In genomic region chr20:57450419-57450818, GRCh38 we compare ENCODE assay signal across 8 cellular contexts. TPM values are rescaled to one million over a fixed set of nuclear protein-coding genes. Genes with fewer than 3 reads are reported as not detected.
DNase-seq lines count a peak whose midpoint lies in the region; ATAC-seq, FAIRE-seq and TF ChIP-seq lines count a peak whose summit lies in the region.

No MANE protein-coding gene starts in this region.

- H3K4me1 ChIP-seq in GM12878 (ENCODE audit: control insufficient read depth, insufficient read depth, low read length) (peaks cover 27% of the 10 kb centered on the region), pancreas (no peaks in the 10 kb centered on the region), prostate gland (replicated peaks) (peaks cover 9% of the 10 kb centered on the region)

- DNase-seq in GM03348 (ENCODE audit: low spot score): peak; percentile 63
- DNase-seq in HL-60 (ENCODE audit: low read depth in 1 of 2, low spot score in 1 of 2): peak; percentile 98
- DNase-seq in GM12878 (ENCODE audit: low read depth, low spot score): peak; percentile 71
- peak in 1 of 6 donors; percentile 47 for DNase-seq in pancreas
- no peak for DNase-seq in mesenteric fat pad (ENCODE audit: low spot score)
- no peak for DNase-seq in prostate gland (ENCODE audit: low spot score)
- no peak for DNase-seq in effector CD4-positive, alpha-beta T cell

- no peak overlapping the region; the same call in 1 of the 2 replicates for H2AFZ ChIP-seq in GM12878 (ENCODE audit: control insufficient read depth, low read depth, low read length)

- H3K36me3 ChIP-seq in GM12878 (ENCODE audit: control insufficient read depth in 2 of 2, insufficient read depth in 2 of 2, low read length in 1 of 2): no peaks in the 10 kb centered on the region
- no peaks in the 10 kb centered on the region for H3K36me3 ChIP-seq in pancreas
- H3K36me3 ChIP-seq in prostate gland: no peaks in the 10 kb centered on the region

- TF ChIP-seq CTCF in HL-60 (IDR thresholded peaks at IDR 0.05; ENCODE audit: insufficient read depth, low read length): no peak
- TF ChIP-seq CTCF in GM12878 (IDR thresholded peaks at IDR 0.05 in 2 of 3, conservative IDR thresholded peaks at IDR 0.05 in 1 of 3; ENCODE audit: control insufficient read depth in 2 of 3, extremely low read depth in 1 of 3, insufficient read depth in 1 of 3, low read depth in 3 of 3, low read length in 3 of 3): no peak
- TF ChIP-seq CTCF in pancreas (IDR thresholded peaks at IDR 0.05): no peak
- no peak for TF ChIP-seq CTCF in prostate gland (IDR thresholded peaks at IDR 0.05)

- no peaks in the 10 kb centered on the region for H3K79me2 ChIP-seq in GM12878 (ENCODE audit: control insufficient read depth, insufficient read depth, low read length)

- SMC1A ChIA-PET in GM12878 (lab: Charles Lee; ENCODE audit: uncharacterized antibody, unreplicated experiment): interaction anchor here (0.7 to 1.5 kb wide), 6 partner anchors 18 to 69 kb away, joined by 3 to 5 read pairs (median 4); no protein-coding TSS in a partner anchor

- WGBS in GM12878 (ENCODE audit: insufficient coverage, insufficient replicate concordance, low lambda C conversion rate, missing lambda C conversion rate): 7% methylated on average over 12 of the region's 12 CpGs
- 27 to 56% methylated on average over 12 of the region's 12 CpGs for WGBS in pancreas, 2 donors
- WGBS in prostate gland: 36% methylated on average over 11 of the region's 12 CpGs

- no peak for TF ChIP-seq RAD21 in GM12878 (IDR thresholded peaks at IDR 0.05; ENCODE audit: insufficient read depth, low read depth, low read length)

- CTCF ChIA-PET in GM12878 (lab: Yijun Ruan, JAX): interaction anchor here (1.1 to 2.5 kb wide), 4 partner anchors 15 to 70 kb away, joined by 3 to 8 read pairs (median 6); no protein-coding TSS in a partner anchor

- TF ChIP-seq POLR2A in GM12878 (IDR thresholded peaks at IDR 0.05; ENCODE audit: low read depth, low read length): peak; percentile 50
- TF ChIP-seq POLR2A in prostate gland (IDR thresholded peaks at IDR 0.05): no peak

- RAD21 ChIA-PET in GM12878 (lab: Charles Lee; ENCODE audit: unreplicated experiment): interaction anchor here (0.6 to 1.8 kb wide), 8 partner anchors 9 to 58 kb away, joined by 3 to 8 read pairs (median 3); no protein-coding TSS in a partner anchor

- in situ Hi-C loops in GM12878 (cut with MboI): no loop called here

- peak overlapping the region; percentile 1 for H3K9ac ChIP-seq in GM12878 (ENCODE audit: control insufficient read depth, insufficient read depth, low read length)

- peak; percentile 87 for FAIRE-seq in GM12878 (lab: Jason Lieb, UNC)
- no peak for FAIRE-seq in pancreas (lab: Jason Lieb, UNC)

- ATAC-seq in GM21447 (IDR thresholded peaks at IDR 0.05; ENCODE audit: unreplicated experiment) (peak; percentile 86), GM12878 (peak; percentile 94), pancreas (peak in 3 of 4 donors; percentile 43 to 78 (median 59))

- no peak overlapping the region; the same call in 1 of the 2 replicates for H3K4me3 ChIP-seq in HL-60 (replicated peaks; ENCODE audit: insufficient read depth, low read length)
- H3K4me3 ChIP-seq in GM12878: peak overlapping the region; percentile 39; the same call in 1 of the 2 replicates
- no peak overlapping the region for H3K4me3 ChIP-seq in pancreas
- no peak overlapping the region for H3K4me3 ChIP-seq in prostate gland

- intact Hi-C loops in GM12878 (cut with micrococcal nuclease; ENCODE audit: unreplicated experiment) (no loop called here), pancreas (cut with DNase I) (no loop called here), prostate gland (cut with DNase I) (no loop called here)

- no TSS peak for BruUV-seq in GM12878 (replicated peaks; lab: Mats Ljungman, UMichigan)

- 0 out of 4 replicates have a peak, but pooled peaks of 1 of the 2 experiments have one; percentile 37 for TF ChIP-seq EP300 in GM12878 (IDR thresholded peaks at IDR 0.05; ENCODE audit: borderline replicate concordance in 1 of 2, control insufficient read depth in 1 of 2, low read depth in 2 of 2, low read length in 2 of 2)

- no peaks in the 10 kb centered on the region; the same call in 1 of the 3 replicates for H3K9me3 ChIP-seq in GM12878 (replicated peaks; ENCODE audit: control insufficient read depth, insufficient read depth, low read length)
- no peaks in the 10 kb centered on the region for H3K9me3 ChIP-seq in pancreas
- no peaks in the 10 kb centered on the region for H3K9me3 ChIP-seq in prostate gland

- H3K27me3 ChIP-seq in HL-60 (ENCODE audit: insufficient read depth, poor library complexity, severe bottlenecking) (no peaks in the 10 kb centered on the region), GM12878 (replicated peaks in 1 of 2; ENCODE audit: control insufficient read depth in 2 of 2, insufficient read depth in 2 of 2, low read length in 1 of 2) (no peaks in the 10 kb centered on the region; a peak in 1 of 4 replicates), pancreas (no peaks in the 10 kb centered on the region), prostate gland (replicated peaks; ENCODE audit: insufficient read depth) (no peaks in the 10 kb centered on the region)

- no peaks in the 10 kb centered on the region for H4K20me1 ChIP-seq in GM12878 (ENCODE audit: control insufficient read depth, insufficient read depth)

- POLR2A ChIA-PET in GM12878 (lab: Charles Lee): interaction anchor here (0.8 to 1.6 kb wide), 2 partner anchors 20 to 43 kb away, joined by 3 to 4 read pairs; no protein-coding TSS in a partner anchor

- H3K4me2 ChIP-seq in GM12878 (ENCODE audit: control insufficient read depth, insufficient read depth): peak overlapping the region; percentile 86

- H3K27ac ChIP-seq in HL-60 (replicated peaks) (peak overlapping the region; percentile 84), GM12878 (ENCODE audit: control insufficient read depth, insufficient read depth) (peak overlapping the region; percentile 49), pancreas (no peak overlapping the region), prostate gland (no peak overlapping the region)

TF ChIP-seq in GM12878, 131 proteins besides CTCF, POLR2A, EP300 and RAD21 (continues in another document):
- TF ChIP-seq KLF5 (IDR thresholded peaks at IDR 0.05; ENCODE audit: partially characterized antibody) (no peak), IKZF1 (conservative IDR thresholded peaks at IDR 0.05) (peak; percentile 64), BCL11A (IDR thresholded peaks at IDR 0.05; ENCODE audit: low read depth, low read length) (peak; percentile 35; the same call in 1 of the 2 replicates), MLLT1 (IDR thresholded peaks at IDR 0.05) (no peak), CBX5 (IDR thresholded peaks at IDR 0.05; ENCODE audit: low read depth) (no peak), ZNF274 (IDR thresholded peaks at IDR 0.05; ENCODE audit: insufficient read depth, insufficient read length) (no peak), MEF2A (IDR thresholded peaks at IDR 0.05; ENCODE audit: insufficient read depth, low read depth, low read length) (0 out of 2 replicates have a peak, but pooled peaks have one; percentile 4), ZNF207 (IDR thresholded peaks at IDR 0.05; ENCODE audit: borderline replicate concordance) (no peak), NFXL1 (IDR thresholded peaks at IDR 0.05; ENCODE audit: borderline replicate concordance) (no peak), PBX3 (IDR thresholded peaks at IDR 0.05; ENCODE audit: insufficient replicate concordance, low read depth, low read length) (no peak), CEBPB (IDR thresholded peaks at IDR 0.05; ENCODE audit: borderline replicate concordance in 1 of 2, low read depth in 2 of 2, low read length in 2 of 2) (no peak), STAT1 (conservative IDR thresholded peaks at IDR 0.05) (no peak)

RNA-seq across cellular contexts. Expression of gene RBM38, which starts 59.2 kb away (rescaled TPM):
- 58.6 and 73.2 TPM in 2 replicates for total RNA-seq in GM12878 (2013; cell fraction: nucleolus; rRNA removed)
- 68.6 and 79.7 TPM in 2 replicates for total RNA-seq in GM12878 (2014; rRNA removed)
- 23.2 and 27.5 TPM in 2 replicates for total RNA-seq in GM12878 (2014; rRNA removed; fragmentation: Illumina TruSeq; extraction: Trizol)
- 102 and 104 TPM in 2 replicates for total RNA-seq in GM12878 (2021)
- 37.7 TPM for polyA plus RNA-seq in GM12878 (2011; ENCODE audit: low read depth)
- 29.9 and 57.3 TPM in 2 replicates for polyA plus RNA-seq in GM12878 (2011; rRNA removed)
- 90.6 and 104 TPM in 2 replicates for polyA plus RNA-seq in GM12878 (2011; cell fraction: cytosol; rRNA removed)
- polyA plus RNA-seq in GM12878 (2011; cell fraction: nucleus; rRNA removed): 86.7 and 88.5 TPM in 2 replicates
- polyA plus RNA-seq in GM12878 (2012): 96.5 and 121 TPM in 2 replicates
- polyA plus RNA-seq in GM12878 (2014; fragmentation: Illumina TruSeq; extraction: Trizol): 4.3 and 22.9 TPM in 2 replicates
- 1 to 10 TPM in 1 of 2 experiments, under 1 TPM in 1; 0.32 to 1.3 TPM for polyA plus RNA-seq in GM12878 (2014; fragmentation: Nextera tagmentation; extraction: Ambion mirVana)
- polyA plus RNA-seq in GM12878 (2014; rRNA removed): 118 and 127 TPM in 2 replicates
- 10 to 100 TPM; 10.4 to 13.2 TPM for polyA plus RNA-seq in GM12878 (2016; fragmentation: Nextera tagmentation; extraction: Ambion mirVana)
- 24.3 and 61.6 TPM in 2 replicates for polyA minus RNA-seq in GM12878 (2011; rRNA and poly(A)+ RNA removed)
- 39.3 and 39.8 TPM in 2 replicates for polyA minus RNA-seq in GM12878 (2011; cell fraction: cytosol; rRNA and poly(A)+ RNA removed)
- 16.6 and 21.1 TPM in 2 replicates for polyA minus RNA-seq in GM12878 (2011; cell fraction: nucleus; rRNA and poly(A)+ RNA removed)
- 1 to 10 TPM; 3.9 to 10.0 (median 5.3) TPM for total RNA-seq in pancreas
- 10 to 100 TPM in 1 of 2 donors, 1 to 10 TPM in 1; 9.7 to 13.1 TPM for polyA plus RNA-seq in pancreas
- 16.9 TPM for total RNA-seq in mesenteric fat pad
- total RNA-seq in prostate gland: 100 to 1,000 TPM in 1 of 2 donors, 10 to 100 TPM in 1; 29.9 to 104 TPM

Comparison
In these comparisons a context has a peak if more than half of its experiments do, and no peak if none do; other contexts are left out.
1. DNase-seq: peak in GM03348 (single experiment), HL-60 (2 of 2) and GM12878 (single experiment); none in mesenteric fat pad (single experiment), prostate gland (single experiment) and effector CD4-positive, alpha-beta T cell (single experiment).
2. H3K27ac ChIP-seq: peak in HL-60 (single experiment) and GM12878 (single experiment); none in pancreas (0 of 4) and prostate gland (0 of 2).
3. Peak in every context shown above with its lines, with median percentiles within 50 percentile points of each other: ATAC-seq.